ENCODE assay signal across 18 cellular contexts in the genomic region with DNA sequence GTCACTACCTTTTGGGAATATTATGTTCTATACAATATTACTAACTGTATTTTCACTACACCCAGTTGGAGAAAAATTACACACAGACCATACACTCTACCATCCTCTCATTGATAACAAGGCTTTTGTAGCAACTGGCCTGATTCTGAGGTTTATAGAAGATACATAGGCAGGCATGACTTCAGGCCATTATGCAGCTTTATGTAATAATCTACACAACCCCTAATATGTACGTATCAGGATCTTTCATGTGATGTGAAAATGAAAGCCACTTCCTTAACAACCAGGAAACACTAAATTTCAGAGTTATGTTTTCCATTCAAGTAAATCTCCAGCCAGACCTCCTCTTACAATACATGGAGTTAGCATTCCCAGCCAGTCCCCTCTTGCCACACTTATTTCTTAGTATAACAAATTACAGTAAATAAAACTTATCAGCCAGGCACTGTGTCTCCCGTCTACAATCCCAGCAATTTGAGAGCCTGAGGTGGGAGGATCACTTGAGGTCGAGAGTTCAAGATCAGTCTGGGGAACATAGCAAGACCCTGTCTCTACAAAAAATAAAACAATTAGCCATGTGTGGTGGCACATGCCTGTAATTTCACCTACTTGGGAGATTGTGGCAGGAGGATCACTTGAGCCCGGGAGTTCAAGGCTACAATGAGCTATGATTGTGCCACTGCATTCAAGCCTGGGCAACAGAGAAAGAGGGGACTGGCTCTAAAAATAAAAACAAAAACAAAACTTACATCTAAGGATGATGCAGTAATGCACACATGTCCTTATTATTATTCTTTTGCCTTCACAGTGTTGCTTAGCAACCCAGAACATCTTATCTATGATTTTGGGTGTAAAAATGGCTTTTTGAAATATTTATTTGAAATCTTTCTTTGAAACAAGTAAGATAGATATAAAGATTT. TPM values are rescaled to one million over a fixed set of nuclear protein-coding genes. Genes with fewer than 3 reads are reported as not detected.
DNase-seq lines count a peak whose midpoint lies in the region; ATAC-seq, FAIRE-seq and TF ChIP-seq lines count a peak whose summit lies in the region.
"Had no signal": no experiment of that assay in that cellular context is flagged by ENCODE, and none has a peak within 500 bp of the region (broad histone marks: within the 10 kb centered on the region; RNA-seq: fewer than 3 reads in every experiment).

No MANE protein-coding gene starts in this region.

- H3K27me3 ChIP-seq in BLaER1 treated with 17β-estradiol and CSF1 and Interleukin-3, amounts not matched to agents 10 nM and 100 nM, result no peaks in the 10 kb centered on the region

- no peak for DNase-seq in GM19239 (ENCODE audit: insufficient read length, low spot score)
- DNase-seq in NCI-H2227 (lab: John Stamatoyannopoulos, UW; ENCODE audit: unreplicated experiment), result peak; percentile 22
- DNase-seq in effector memory CD8-positive, alpha-beta T cell, result no peak
- DNase-seq in NCI-H1092 treated with DMSO at 0.1 percent for 48 hours (lab: John Stamatoyannopoulos, UW), result no peak
- DNase-seq in mucosa of descending colon, result no peak
- DNase-seq: activated naive CD4-positive, alpha-beta T cell; NCI-H2029 treated with DMSO at 0.1 percent for 48 hours; NK-92 treated with Interleukin-12 subunit alpha and Interleukin-12 subunit beta, amount 100 ng/mL, for 24 hours; stimulated activated CD4-positive, alpha-beta T cell treated with anti-CD3 and anti-CD28 coated beads, Interleukin-2, amount 100 ng/mL, for 48 hours; stimulated activated naive CD4-positive, alpha-beta T cell treated with Interleukin-2 at 50 U/mL for 16 hours; T-cell had no signal

- H3K4me1 ChIP-seq in BLaER1 treated with 17β-estradiol and CSF1 and Interleukin-3, amounts not matched to agents 10 nM and 100 nM, result peaks cover 0 to 8% (median 6%) of the 10 kb centered on the region in 10 experiments; a peak in 11 of 20 replicates
- no peaks in the 10 kb centered on the region for H3K4me1 ChIP-seq in mucosa of descending colon (ENCODE audit: low read depth)

- peak overlapping the region in 10 of 11 experiments; percentile 0 to 43 (median 30); a peak in 11 of 22 replicates for H3K4me2 ChIP-seq in BLaER1 treated with 17β-estradiol and CSF1 and Interleukin-3, amounts not matched to agents 10 nM and 100 nM
- H3K4me2 ChIP-seq: KMS-11 had no signal

- no peaks in the 10 kb centered on the region for H3K36me3 ChIP-seq in BLaER1 treated with 17β-estradiol and CSF1 and Interleukin-3, amounts not matched to agents 10 nM and 100 nM
- no peaks in the 10 kb centered on the region for H3K36me3 ChIP-seq in mucosa of descending colon (ENCODE audit: low read depth)

- H3K36me3 Mint-ChIP-seq in effector memory CD8-positive, alpha-beta T cell (ENCODE audit: insufficient read depth), result no peaks in the 10 kb centered on the region
- H3K36me3 Mint-ChIP-seq in stimulated activated memory B cell treated with anti-CD40 and anti-IgM and Interleukin-4, amounts not matched to agents 10 μg/mL and 1 μg/mL and 100 μg/mL, for 72 hours, result peaks cover 7% of the 10 kb centered on the region

- intact Hi-C loops in mucosa of descending colon (cut with DNase I, micrococcal nuclease), result no loop called here

- H3K9me3 ChIP-seq in BLaER1 treated with 17β-estradiol and CSF1 and Interleukin-3, amounts not matched to agents 10 nM and 100 nM (replicated peaks in 1 of 11), result peaks cover 11 to 18% (median 15%) of the 10 kb centered on the region in 11 experiments
- H3K9me3 ChIP-seq in mucosa of descending colon, result no peaks in the 10 kb centered on the region

- peak overlapping the region in 4 of 11 experiments; percentile 5 to 60 (median 60); a peak in 5 of 22 replicates for H3K27ac ChIP-seq in BLaER1 treated with 17β-estradiol and CSF1 and Interleukin-3, amounts not matched to agents 10 nM and 100 nM
- H3K27ac ChIP-seq: C4-2B, KMS-11 had no signal

- H3K4me3 ChIP-seq in BLaER1 treated with 17β-estradiol and CSF1 and Interleukin-3, amounts not matched to agents 10 nM and 100 nM, result no peak overlapping the region
- no peak overlapping the region for H3K4me3 ChIP-seq in mucosa of descending colon

- H3K27me3 Mint-ChIP-seq in effector memory CD8-positive, alpha-beta T cell, result no peaks in the 10 kb centered on the region
- no peaks in the 10 kb centered on the region for H3K27me3 Mint-ChIP-seq in stimulated activated memory B cell treated with anti-CD40 and anti-IgM and Interleukin-4, amounts not matched to agents 10 μg/mL and 1 μg/mL and 100 μg/mL, for 72 hours

- H4K20me1 ChIP-seq in BLaER1 treated with 17β-estradiol and CSF1 and Interleukin-3, amounts not matched to agents 10 nM and 100 nM, result no peaks in the 10 kb centered on the region

- peak overlapping the region in 1 of 2 donors; percentile 36 for H3K27ac Mint-ChIP-seq in effector memory CD8-positive, alpha-beta T cell
- H3K27ac Mint-ChIP-seq in stimulated activated memory B cell treated with anti-CD40 and anti-IgM and Interleukin-4, amounts not matched to agents 10 μg/mL and 1 μg/mL and 100 μg/mL, for 72 hours, result no peak overlapping the region
- H3K27ac Mint-ChIP-seq: mesothelial cell of epicardium had no signal

- ATAC-seq in effector memory CD8-positive, alpha-beta T cell (replicated peaks), result peak; percentile 83
- ATAC-seq in stimulated activated memory B cell treated with anti-CD40 and anti-IgM and Interleukin-4, amounts not matched to agents 10 μg/mL and 1 μg/mL and 100 μg/mL, for 72 hours, result no peak
- ATAC-seq in mucosa of descending colon, result no peak
- ATAC-seq in HG03457 (IDR thresholded peaks at IDR 0.05; ENCODE audit: unreplicated experiment), result no peak
- ATAC-seq: esophagus mucosa had no signal

- no peak for TF ChIP-seq CTCF in mucosa of descending colon (IDR thresholded peaks at IDR 0.05)

- H3K9ac ChIP-seq in BLaER1 treated with 17β-estradiol and CSF1 and Interleukin-3, amounts not matched to agents 10 nM and 100 nM, result 0 out of 22 replicates have a peak overlapping the region, but pooled peaks of 1 of the 11 experiments have one; percentile 8
- H3K9ac ChIP-seq: KMS-11 had no signal

- peaks cover 0 to 2% of the 10 kb centered on the region in 2 donors for H3K9me3 Mint-ChIP-seq in effector memory CD8-positive, alpha-beta T cell
- H3K9me3 Mint-ChIP-seq in stimulated activated memory B cell treated with anti-CD40 and anti-IgM and Interleukin-4, amounts not matched to agents 10 μg/mL and 1 μg/mL and 100 μg/mL, for 72 hours, result peaks cover 4% of the 10 kb centered on the region

- FAIRE-seq in GM19239 (lab: Jason Lieb, UNC), result peak; percentile 65

- H3K4me1 Mint-ChIP-seq in effector memory CD8-positive, alpha-beta T cell (ENCODE audit: low read depth in 2 of 2), result peaks cover 4 to 6% of the 10 kb centered on the region in 2 donors
- peaks cover 6% of the 10 kb centered on the region for H3K4me1 Mint-ChIP-seq in stimulated activated memory B cell treated with anti-CD40 and anti-IgM and Interleukin-4, amounts not matched to agents 10 μg/mL and 1 μg/mL and 100 μg/mL, for 72 hours

- H3K4me3 Mint-ChIP-seq in effector memory CD8-positive, alpha-beta T cell, result peak overlapping the region in 1 of 2 donors; percentile 9
- no peak overlapping the region for H3K4me3 Mint-ChIP-seq in stimulated activated memory B cell treated with anti-CD40 and anti-IgM and Interleukin-4, amounts not matched to agents 10 μg/mL and 1 μg/mL and 100 μg/mL, for 72 hours
- H3K4me3 Mint-ChIP-seq: mesothelial cell of epicardium had no signal

RNA-seq across cellular contexts. Expression of gene OSBPL8, which starts 10.4 kb away (rescaled TPM):
- 10 to 100 TPM; 26.3 to 56.0 (median 26.9) TPM for total RNA-seq in mucosa of descending colon
